ENCODE assay signal across 29 cellular contexts in genomic region chr11:2264366-2265011, GRCh38. TPM values are rescaled to one million over a fixed set of nuclear protein-coding genes. Genes with fewer than 3 reads are reported as not detected.
"Had no signal": no experiment of that assay in that cellular context is flagged by ENCODE, and none has a peak within 500 bp of the region (broad histone marks: within the 10 kb centered on the region; RNA-seq: fewer than 3 reads in every experiment).

No MANE protein-coding gene starts in this region.

- H3K4me1 Mint-ChIP-seq: brain, endodermal cell had no signal

- H3K27me3 Mint-ChIP-seq: stimulated activated memory B cell treated with anti-CD40 and anti-IgM and Interleukin-4, amounts not matched to agents 10 μg/mL and 1 μg/mL and 100 μg/mL, for 72 hours had no signal

- H3K4me3 ChIP-seq: ascending aorta, cardiac muscle cell, heart left ventricle, left lung, lung, mucosa of descending colon, psoas muscle, smooth muscle cell, upper lobe of left lung, vagina had no signal

- H3K9ac ChIP-seq: parathyroid adenoma had no signal

- H2AFZ ChIP-seq: parathyroid adenoma had no signal

- H3K27ac Mint-ChIP-seq: activated naive CD4-positive, alpha-beta T cell treated with anti-CD3 and anti-CD28 coated beads, Interleukin-2, amount 10 ng/mL, durations not matched to agents 7 days and 5 days; activated T-helper 1 cell treated with anti-CD3 and anti-CD28 coated beads, Interleukin-12 subunit alpha, Interleukin-12 subunit beta, Interleukin-2, Interleukin-4 antibody, amounts not matched to agents 30 ng/mL and 10 ng/mL and 1 ng/mL, durations not matched to agents 14 hours and 24 hours and 36 hours; brain; endodermal cell; stimulated activated naive CD8-positive, alpha-beta T cell treated with anti-CD3 and anti-CD28 coated beads, Interleukin-15, amount 100 ng/mL, for 72 hours had no signal

- H3K4me2 ChIP-seq: smooth muscle cell had no signal

- H3K36me3 ChIP-seq: ascending aorta, cardiac muscle cell, heart left ventricle, left lung, upper lobe of left lung, vagina had no signal

- H3K9me3 ChIP-seq: ascending aorta, heart left ventricle, left lung, mucosa of descending colon, psoas muscle, upper lobe of left lung, vagina had no signal

- H3K9me3 Mint-ChIP-seq: activated CD4-positive, alpha-beta memory T cell treated with anti-CD3 and anti-CD28 coated beads for 36 hours; activated naive CD4-positive, alpha-beta T cell treated with anti-CD3 and anti-CD28 coated beads, Interleukin-2, amount 10 ng/mL, durations not matched to agents 7 days and 5 days; activated naive CD8-positive, alpha-beta T cell treated with anti-CD3 and anti-CD28 coated beads, Interleukin-2, amount 10 ng/mL, durations not matched to agents 7 days and 5 days; activated T-helper 1 cell treated with anti-CD3 and anti-CD28 coated beads, Interleukin-12 subunit alpha, Interleukin-12 subunit beta, Interleukin-2, Interleukin-4 antibody, amounts not matched to agents 30 ng/mL and 10 ng/mL and 1 ng/mL, durations not matched to agents 14 hours and 24 hours and 36 hours; brain; endodermal cell; neural crest cell; stimulated activated memory B cell treated with anti-CD40 and anti-IgM and Interleukin-4, amounts not matched to agents 10 μg/mL and 1 μg/mL and 100 μg/mL, for 72 hours; stimulated activated naive CD8-positive, alpha-beta T cell treated with anti-CD3 and anti-CD28 coated beads, Interleukin-15, amount 100 ng/mL, for 72 hours; T-cell had no signal

- H3K36me3 Mint-ChIP-seq: activated CD4-positive, alpha-beta memory T cell treated with anti-CD3 and anti-CD28 coated beads for 36 hours; activated naive CD4-positive, alpha-beta T cell treated with anti-CD3 and anti-CD28 coated beads, Interleukin-2, amount 10 ng/mL, durations not matched to agents 7 days and 5 days; activated naive CD8-positive, alpha-beta T cell treated with anti-CD3 and anti-CD28 coated beads, Interleukin-2, amount 10 ng/mL, durations not matched to agents 7 days and 5 days; brain; stimulated activated memory B cell treated with anti-CD40 and anti-IgM and Interleukin-4, amounts not matched to agents 10 μg/mL and 1 μg/mL and 100 μg/mL, for 72 hours; T-cell had no signal

- H3K4me3 Mint-ChIP-seq: activated CD4-positive, alpha-beta memory T cell treated with anti-CD3 and anti-CD28 coated beads for 36 hours; activated naive CD4-positive, alpha-beta T cell treated with anti-CD3 and anti-CD28 coated beads, Interleukin-2, amount 10 ng/mL, durations not matched to agents 7 days and 5 days; brain; endodermal cell; neural crest cell had no signal

- H3K79me2 ChIP-seq: parathyroid adenoma had no signal

- H3K27me3 ChIP-seq: ascending aorta, vagina had no signal

- H3K4me1 ChIP-seq: foreskin keratinocyte, parathyroid adenoma, psoas muscle had no signal

- H3K27ac ChIP-seq: ascending aorta, cardiac muscle cell, foreskin keratinocyte, parathyroid adenoma, psoas muscle, vagina had no signal

- DNase-seq: activated CD4-positive, alpha-beta T cell treated with anti-CD3 and anti-CD28 coated beads for 4 hours; activated gamma-delta T cell; activated naive CD8-positive, alpha-beta T cell treated with anti-CD3 and anti-CD28 coated beads, Interleukin-2, amount 10 ng/mL, durations not matched to agents 7 days and 5 days; foreskin keratinocyte; heart left ventricle; mesendoderm; stimulated activated CD4-positive, alpha-beta T cell treated with anti-CD3 and anti-CD28 coated beads, Interleukin-1b, Interleukin-23, amount 100 ng/mL, for 48 hours; stimulated activated CD4-positive, alpha-beta T cell treated with anti-CD3 and anti-CD28 coated beads, Interleukin-4, amount 100 ng/mL, for 4 hours; stimulated activated CD8-positive, alpha-beta memory T cell treated with anti-CD3 and anti-CD28 coated beads, Interleukin-4, amount 100 ng/mL, for 48 hours; stimulated activated naive CD8-positive, alpha-beta T cell treated with anti-CD3 and anti-CD28 coated beads, Interleukin-15, amount 100 ng/mL, for 72 hours; T-cell had no signal

- ATAC-seq: esophagus mucosa, foreskin keratinocyte, psoas muscle had no signal

RNA-seq across cellular contexts. Expression of gene ASCL2, which starts 5.9 kb away (rescaled TPM):
- total RNA-seq: ascending aorta, cardiac muscle cell, endodermal cell, psoas muscle, smooth muscle cell had no signal
- polyA plus RNA-seq: cardiac muscle cell had no signal

RNA-seq across cellular contexts. Expression of gene C11orf21, which starts 37.2 kb away (rescaled TPM):
- total RNA-seq: ascending aorta, foreskin keratinocyte, neural crest cell, smooth muscle cell had no signal
- polyA plus RNA-seq: foreskin keratinocyte, smooth muscle cell had no signal

RNA-seq across cellular contexts. Expression of gene TSPAN32, which starts 37.3 kb away (rescaled TPM):
- total RNA-seq: endodermal cell, esophagus mucosa, foreskin keratinocyte, neural crest cell, smooth muscle cell had no signal
- polyA plus RNA-seq: foreskin keratinocyte, smooth muscle cell had no signal
